ENCODE assay signal across 15 cellular contexts in genomic region chr18:10456718-10457499, GRCh38. TPM values are rescaled to one million over a fixed set of nuclear protein-coding genes. Genes with fewer than 3 reads are reported as not detected.
A peak's percentile ranks its signal among the peaks of the same experiment; 100 is the strongest.
DNase-seq lines count a peak whose midpoint lies in the region; ATAC-seq and TF ChIP-seq lines count a peak whose summit lies in the region.
"Had no signal": no experiment of that assay in that cellular context is flagged by ENCODE, and none has a peak within 500 bp of the region (broad histone marks: within the 10 kb centered on the region; RNA-seq: fewer than 3 reads in every experiment).

No MANE protein-coding gene starts in this region.

- peaks cover 18% of the 10 kb centered on the region for H3K4me1 Mint-ChIP-seq in endodermal cell
- H3K4me1 Mint-ChIP-seq in nephron: peaks cover 31% of the 10 kb centered on the region
- peaks cover 4% of the 10 kb centered on the region for H3K4me1 Mint-ChIP-seq in activated naive CD8-positive, alpha-beta T cell treated with anti-CD3 and anti-CD28 coated beads, Interleukin-2, amount 50 U/mL, for 24 hours

- WGBS in endodermal cell (ENCODE audit: insufficient coverage in 1 of 2, insufficient read length in 1 of 2), 2 experiments: 90 to 92% methylated on average over 6 of the region's 6 CpGs

- no peaks in the 10 kb centered on the region for H3K9me3 Mint-ChIP-seq in endodermal cell
- no peaks in the 10 kb centered on the region for H3K9me3 Mint-ChIP-seq in nephron
- no peaks in the 10 kb centered on the region for H3K9me3 Mint-ChIP-seq in activated naive CD8-positive, alpha-beta T cell treated with anti-CD3 and anti-CD28 coated beads, Interleukin-2, amount 50 U/mL, for 24 hours
- H3K9me3 Mint-ChIP-seq: activated T-helper 2 cell treated with anti-CD3 and anti-CD28 coated beads, Interferon-gamma antibody, Interleukin-2, Interleukin-4, amounts not matched to agents 10 μg/mL and 5 μg/mL and 100 μg/mL, durations not matched to agents 14 hours and 24 hours and 36 hours had no signal

- H3K9me3 ChIP-seq in left ventricle myocardium inferior (replicated peaks) (no peaks in the 10 kb centered on the region), endodermal cell (ENCODE audit: control insufficient read depth, low read length) (no peaks in the 10 kb centered on the region), upper lobe of right lung (no peaks in the 10 kb centered on the region)
- H3K9me3 ChIP-seq: upper lobe of left lung had no signal

- DNase-seq in left ventricle myocardium inferior (no peak), Right ventricle myocardium inferior (ENCODE audit: missing footprints) (no peak), endodermal cell (no peak), upper lobe of right lung (no peak), T-helper 9 cell (no peak), NCI-H187 (lab: John Stamatoyannopoulos, UW) (no peak)
- DNase-seq in activated naive CD8-positive, alpha-beta T cell treated with anti-CD3 and anti-CD28 coated beads, Interleukin-2, amount 50 U/mL, for 24 hours: no peak
- DNase-seq: activated CD4-positive, alpha-beta T cell treated with anti-CD3 and anti-CD28 coated beads for 1 hour; amygdala; CD8-positive, alpha-beta memory T cell; KBM-7; T1000; upper lobe of left lung had no signal

- TF ChIP-seq CTCF in left ventricle myocardium inferior (IDR thresholded peaks at IDR 0.05; ENCODE audit: borderline replicate concordance): no peak
- no peak for TF ChIP-seq CTCF in endodermal cell (conservative IDR thresholded peaks at IDR 0.05)
- TF ChIP-seq CTCF in nephron (IDR thresholded peaks at IDR 0.05; ENCODE audit: unreplicated experiment in 3 of 3): no peak
- no peak for TF ChIP-seq CTCF in upper lobe of right lung (IDR thresholded peaks at IDR 0.05)

- intact Hi-C loops in left ventricle myocardium inferior (cut with micrococcal nuclease) (no loop called here), Right ventricle myocardium inferior (cut with DNase I) (loop anchor here (10.0 kb wide), 1 partner anchor 182 kb away; no protein-coding TSS in a partner anchor), upper lobe of right lung (cut with DNase I) (no loop called here)

- peak overlapping the region; percentile 90 for H3K27ac ChIP-seq in left ventricle myocardium inferior (replicated peaks)
- H3K27ac ChIP-seq in endodermal cell (ENCODE audit: low read depth, low read length): no peak overlapping the region
- no peak overlapping the region for H3K27ac ChIP-seq in upper lobe of right lung

- no peak for ATAC-seq in Right ventricle myocardium inferior
- ATAC-seq in upper lobe of right lung: no peak
- no peak for ATAC-seq in activated naive CD8-positive, alpha-beta T cell treated with anti-CD3 and anti-CD28 coated beads, Interleukin-2, amount 50 U/mL, for 24 hours

- no peak overlapping the region for H3K9ac ChIP-seq in endodermal cell (ENCODE audit: extremely low read depth, low read length, poor library complexity, severe bottlenecking)

- H3K4me1 ChIP-seq in left ventricle myocardium inferior: peaks cover 33% of the 10 kb centered on the region
- peaks cover 3% of the 10 kb centered on the region for H3K4me1 ChIP-seq in endodermal cell (ENCODE audit: control insufficient read depth, insufficient read depth, low read length)
- peaks cover 12% of the 10 kb centered on the region for H3K4me1 ChIP-seq in upper lobe of right lung

- H3K4me3 Mint-ChIP-seq in endodermal cell (no peak overlapping the region), nephron (peak overlapping the region; percentile 77 to 92 (median 87))
- no peak overlapping the region for H3K4me3 Mint-ChIP-seq in activated naive CD8-positive, alpha-beta T cell treated with anti-CD3 and anti-CD28 coated beads, Interleukin-2, amount 50 U/mL, for 24 hours
- H3K4me3 Mint-ChIP-seq: CD8-positive, alpha-beta memory T cell had no signal

- H3K27me3 ChIP-seq in left ventricle myocardium inferior (ENCODE audit: low read depth): peaks cover 10% of the 10 kb centered on the region
- peaks cover 6% of the 10 kb centered on the region for H3K27me3 ChIP-seq in endodermal cell (ENCODE audit: control insufficient read depth, insufficient read depth, low read length, poor library complexity, severe bottlenecking)
- H3K27me3 ChIP-seq in upper lobe of right lung: no peaks in the 10 kb centered on the region

- no peak overlapping the region for H3K27ac Mint-ChIP-seq in endodermal cell
- peak overlapping the region; percentile 42 to 93 (median 89) for H3K27ac Mint-ChIP-seq in nephron
- no peak overlapping the region for H3K27ac Mint-ChIP-seq in activated naive CD8-positive, alpha-beta T cell treated with anti-CD3 and anti-CD28 coated beads, Interleukin-2, amount 50 U/mL, for 24 hours
- H3K27ac Mint-ChIP-seq: activated T-helper 2 cell treated with anti-CD3 and anti-CD28 coated beads, Interferon-gamma antibody, Interleukin-2, Interleukin-4, amounts not matched to agents 10 μg/mL and 5 μg/mL and 100 μg/mL, durations not matched to agents 14 hours and 24 hours and 36 hours; CD8-positive, alpha-beta memory T cell had no signal

- H3K27me3 Mint-ChIP-seq in endodermal cell (ENCODE audit: insufficient read depth): peaks cover 11% of the 10 kb centered on the region
- H3K27me3 Mint-ChIP-seq in nephron (ENCODE audit: low read depth): peaks cover 22% of the 10 kb centered on the region
- peaks cover 39% of the 10 kb centered on the region for H3K27me3 Mint-ChIP-seq in activated naive CD8-positive, alpha-beta T cell treated with anti-CD3 and anti-CD28 coated beads, Interleukin-2, amount 50 U/mL, for 24 hours

- H3K36me3 ChIP-seq in left ventricle myocardium inferior (no peaks in the 10 kb centered on the region), endodermal cell (ENCODE audit: control insufficient read depth, insufficient read depth, low read length) (no peaks in the 10 kb centered on the region), upper lobe of right lung (no peaks in the 10 kb centered on the region)
- H3K36me3 ChIP-seq: upper lobe of left lung had no signal

- no peaks in the 10 kb centered on the region for H3K36me3 Mint-ChIP-seq in endodermal cell (ENCODE audit: low read depth)
- H3K36me3 Mint-ChIP-seq in nephron (ENCODE audit: low read depth): no peaks in the 10 kb centered on the region
- H3K36me3 Mint-ChIP-seq in activated naive CD8-positive, alpha-beta T cell treated with anti-CD3 and anti-CD28 coated beads, Interleukin-2, amount 50 U/mL, for 24 hours (ENCODE audit: low read depth): no peaks in the 10 kb centered on the region
- H3K36me3 Mint-ChIP-seq: CD8-positive, alpha-beta memory T cell had no signal

- H3K4me3 ChIP-seq in left ventricle myocardium inferior: peak overlapping the region; percentile 76
- peak overlapping the region; percentile 81 for H3K4me3 ChIP-seq in endodermal cell (ENCODE audit: low read length)
- peak overlapping the region; percentile 76 for H3K4me3 ChIP-seq in upper lobe of right lung

RNA-seq across cellular contexts. Expression of gene APCDD1, which starts 2.5 kb away (rescaled TPM):
- total RNA-seq in left ventricle myocardium inferior (38.0 TPM), Right ventricle myocardium inferior (34.5 TPM), endodermal cell (1 to 10 TPM; 6.5 to 9.0 TPM), upper lobe of right lung (27.6 TPM)
- polyA plus RNA-seq in endodermal cell (2013, experiment 1 of 2): 149 TPM
- 140 TPM for polyA plus RNA-seq in endodermal cell (2013, experiment 2 of 2)
- total RNA-seq: activated T-helper 2 cell treated with anti-CD3 and anti-CD28 coated beads, Interferon-gamma antibody, Interleukin-2, Interleukin-4, amounts not matched to agents 10 μg/mL and 5 μg/mL and 100 μg/mL, durations not matched to agents 14 hours and 24 hours and 36 hours; CD8-positive, alpha-beta memory T cell had no signal
- polyA plus RNA-seq: CD8-positive, alpha-beta memory T cell had no signal

Comparison
In these comparisons a context has a peak if more than half of its experiments do, and no peak if none do; other contexts are left out.
1. H3K27ac Mint-ChIP-seq: peak in nephron (3 of 3); none in endodermal cell (single experiment) and activated naive CD8-positive, alpha-beta T cell treated with anti-CD3 and anti-CD28 coated beads, Interleukin-2, amount 50 U/mL, for 24 hours (single experiment).
2. H3K4me3 Mint-ChIP-seq: peak in nephron (3 of 3); none in endodermal cell (single experiment) and activated naive CD8-positive, alpha-beta T cell treated with anti-CD3 and anti-CD28 coated beads, Interleukin-2, amount 50 U/mL, for 24 hours (single experiment).
3. Peak in every context shown above with its lines, with median percentiles within 50 percentile points of each other: H3K4me3 ChIP-seq.